1 cellular context compared by ENCODE assay signal in the genomic region with DNA sequence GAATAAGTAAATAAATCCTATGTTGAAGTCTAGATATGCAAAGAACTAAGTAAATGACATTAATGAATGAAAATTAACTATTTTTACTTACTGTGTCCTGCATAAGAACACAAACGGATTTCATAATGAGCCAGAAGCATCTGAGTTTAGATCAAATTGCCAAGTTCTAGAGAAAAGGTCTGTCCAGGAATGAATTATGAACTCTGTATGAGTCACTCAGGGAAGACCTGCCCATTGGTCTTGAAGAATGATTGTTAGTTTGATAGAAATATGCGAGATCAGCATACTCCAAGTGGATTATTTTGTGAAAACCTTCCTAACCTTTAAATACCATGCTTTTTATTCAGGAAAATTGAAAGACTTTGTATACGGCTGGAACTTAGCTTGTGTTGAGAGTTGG.
TF ChIP-seq lines count a peak whose summit lies in the region.

No MANE protein-coding gene starts in this region.

TF ChIP-seq in IMR-90, 13 proteins besides CTCF, POLR2A, EP300 and RAD21 (continued from another document):
- TF ChIP-seq USF2 (IDR thresholded peaks at IDR 0.05; ENCODE audit: low read depth, low read length) (no peak), ELK1 (IDR thresholded peaks at IDR 0.05; ENCODE audit: borderline replicate concordance, low read depth, low read length) (no peak), CEBPB (IDR thresholded peaks at IDR 0.05; ENCODE audit: low read depth, low read length) (no peak), FOS (IDR thresholded peaks at IDR 0.05; ENCODE audit: low read depth, low read length) (no peak), RCOR1 (IDR thresholded peaks at IDR 0.05; ENCODE audit: insufficient replicate concordance, low read length) (no peak)
TF ChIP-seq in IMR-90: peak in this region for 0.
